In genomic region chr2:102826904-102827303, GRCh38 we compare ENCODE assay signal across 10 cellular contexts.
DNase-seq lines count a peak whose midpoint lies in the region; ATAC-seq, FAIRE-seq and TF ChIP-seq lines count a peak whose summit lies in the region.
"Had no signal": no experiment of that assay in that cellular context is flagged by ENCODE, and none has a peak within 500 bp of the region (broad histone marks: within the 10 kb centered on the region; RNA-seq: fewer than 3 reads in every experiment).

No MANE protein-coding gene starts in this region.

- no peaks in the 10 kb centered on the region for H3K27me3 ChIP-seq in mesendoderm (ENCODE audit: insufficient read depth, low read length, poor library complexity)

- WGBS in mesendoderm (ENCODE audit: extremely low coverage, insufficient coverage, low lambda C conversion rate): no CpG with 5 or more reads among the region's 5 CpGs

- peaks cover 11% of the 10 kb centered on the region for H3K4me1 Mint-ChIP-seq in WTC11

- no peak for TF ChIP-seq POLR2A in GM12892 (IDR thresholded peaks at IDR 0.05; ENCODE audit: low read depth, low read length)

- ATAC-seq in WTC11: peak; percentile 70

- no peaks in the 10 kb centered on the region for H3K79me1 ChIP-seq in mesendoderm (ENCODE audit: low read length)

- no peak overlapping the region for H3K23ac ChIP-seq in mesendoderm (ENCODE audit: low read length)

- no peaks in the 10 kb centered on the region for H3K4me1 ChIP-seq in mesendoderm (ENCODE audit: control insufficient read depth, low read depth, low read length)

- no peak overlapping the region for H3K4me3 Mint-ChIP-seq in WTC11

- H3K56ac ChIP-seq in mesendoderm (ENCODE audit: low read length): no peak overlapping the region

- CTCF ChIA-PET in WTC11 (lab: Charles Lee): interaction anchor here (0.8 to 3.5 kb wide), 4 partner anchors 11 to 73 kb away, joined by 3 to 38 read pairs (median 4); no protein-coding TSS in a partner anchor

- POLR2A ChIA-PET in WTC11 (lab: Charles Lee): no interaction called here

- H2BK15ac ChIP-seq in mesendoderm (replicated peaks; ENCODE audit: low read depth): no peak overlapping the region

- no peak overlapping the region for H3K4me2 ChIP-seq in mesendoderm (ENCODE audit: low read length)

- H3K4me3 ChIP-seq in mesendoderm (ENCODE audit: low read length): no peak overlapping the region

- no peak overlapping the region for H3K18ac ChIP-seq in mesendoderm (ENCODE audit: low read length)

- H3K27ac Mint-ChIP-seq in WTC11: no peak overlapping the region

- H2AK5ac ChIP-seq in mesendoderm (ENCODE audit: low read length): no peak overlapping the region

- H3K36me3 Mint-ChIP-seq in WTC11: no peaks in the 10 kb centered on the region

- peaks cover 7% of the 10 kb centered on the region; the same call in 1 of the 2 replicates for H3K9me3 Mint-ChIP-seq in WTC11

- no peak for TF ChIP-seq CTCF in WTC11 (IDR thresholded peaks at IDR 0.05)

- H3K27me3 Mint-ChIP-seq in WTC11 (ENCODE audit: low read depth): no peaks in the 10 kb centered on the region

- no peak overlapping the region for H3K4ac ChIP-seq in mesendoderm (ENCODE audit: low read depth, low read length)

- no peak for FAIRE-seq in GM12892 (lab: Jason Lieb, UNC)

- DNase-seq in DMS53 (lab: John Stamatoyannopoulos, UW): peak; percentile 82
- DNase-seq in NCI-H2029 treated with DMSO at 0.1 percent for 48 hours (lab: John Stamatoyannopoulos, UW): peak; percentile 13
- no peak for DNase-seq in WTC11 (ENCODE audit: low spot score)
- DNase-seq in mesendoderm: peak; percentile 31
- no peak for DNase-seq in GF-D8 (lab: John Stamatoyannopoulos, UW)
- no peak for DNase-seq in GM12892 (ENCODE audit: insufficient read length)
- DNase-seq in NOMO-1 (lab: John Stamatoyannopoulos, UW; ENCODE audit: unreplicated experiment in 2 of 2): no peak
- no peak for DNase-seq in NAMALWA (ENCODE audit: low spot score)
- DNase-seq: activated CD4-positive, CD25-positive, alpha-beta regulatory T cell; cortex of kidney had no signal

- H4K8ac ChIP-seq in mesendoderm (ENCODE audit: low read depth, low read length): no peak overlapping the region

- no peak overlapping the region for H4K5ac ChIP-seq in mesendoderm (ENCODE audit: low read length)

- H3K27ac ChIP-seq in mesendoderm (ENCODE audit: low read depth, low read length): no peak overlapping the region

- H2BK120ac ChIP-seq in mesendoderm (ENCODE audit: low read depth, low read length): no peak overlapping the region

- no peak overlapping the region for H2BK5ac ChIP-seq in mesendoderm (ENCODE audit: low read length)

- no peaks in the 10 kb centered on the region for H3K79me2 ChIP-seq in mesendoderm (ENCODE audit: control insufficient read depth, insufficient read depth, low read length)

- H3K36me3 ChIP-seq in mesendoderm (ENCODE audit: control insufficient read depth, insufficient read depth, low read length): no peaks in the 10 kb centered on the region

- no peak overlapping the region for H3K9ac ChIP-seq in mesendoderm (ENCODE audit: low read length)

TF ChIP-seq in WTC11, 78 proteins besides CTCF, POLR2A, EP300 and RAD21:
- TF ChIP-seq, protein P1, sequence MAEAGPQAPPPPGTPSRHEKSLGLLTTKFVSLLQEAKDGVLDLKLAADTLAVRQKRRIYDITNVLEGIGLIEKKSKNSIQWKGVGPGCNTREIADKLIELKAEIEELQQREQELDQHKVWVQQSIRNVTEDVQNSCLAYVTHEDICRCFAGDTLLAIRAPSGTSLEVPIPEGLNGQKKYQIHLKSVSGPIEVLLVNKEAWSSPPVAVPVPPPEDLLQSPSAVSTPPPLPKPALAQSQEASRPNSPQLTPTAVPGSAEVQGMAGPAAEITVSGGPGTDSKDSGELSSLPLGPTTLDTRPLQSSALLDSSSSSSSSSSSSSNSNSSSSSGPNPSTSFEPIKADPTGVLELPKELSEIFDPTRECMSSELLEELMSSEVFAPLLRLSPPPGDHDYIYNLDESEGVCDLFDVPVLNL (CRISPR knock-in tag; IDR thresholded peaks at IDR 0.05; ENCODE audit: borderline replicate concordance, low read depth): no peak
- TF ChIP-seq AFF4 (CRISPR knock-in tag; IDR thresholded peaks at IDR 0.05; ENCODE audit: borderline replicate concordance) (no peak), ZNF317 (CRISPR knock-in tag; IDR thresholded peaks at IDR 0.05; ENCODE audit: borderline replicate concordance, low read depth) (no peak)

Comparison
In these comparisons a context has a peak if more than half of its experiments do, and no peak if none do; other contexts are left out.
1. DNase-seq: peak in DMS53 (single experiment), NCI-H2029 treated with DMSO at 0.1 percent for 48 hours (single experiment) and mesendoderm (single experiment); none in WTC11 (single experiment), GF-D8 (single experiment), GM12892 (single experiment), NOMO-1 (0 of 2) and NAMALWA (single experiment).